Comparison of ENCODE assay signal across 8 cellular contexts in genomic region chr2:241882090-241882625, GRCh38.
A peak's percentile ranks its signal among the peaks of the same experiment; 100 is the strongest.
DNase-seq lines count a peak whose midpoint lies in the region; ATAC-seq and TF ChIP-seq lines count a peak whose summit lies in the region.

No MANE protein-coding gene starts in this region.

- TF ChIP-seq CTCF in 22Rv1 (IDR thresholded peaks at IDR 0.05), result 0 out of 2 replicates have a peak, but pooled peaks have one; percentile 7

- peak overlapping the region; percentile 71 for H3K27ac ChIP-seq in 22Rv1

- H3K9me3 Mint-ChIP-seq in activated naive CD8-positive, alpha-beta T cell treated with anti-CD3 and anti-CD28 coated beads, Interleukin-2, amount 50 U/mL, for 24 hours, result no peaks in the 10 kb centered on the region

- peaks cover 19% of the 10 kb centered on the region for H3K36me3 Mint-ChIP-seq in activated naive CD8-positive, alpha-beta T cell treated with anti-CD3 and anti-CD28 coated beads, Interleukin-2, amount 50 U/mL, for 24 hours (ENCODE audit: low read depth)

- peak; percentile 71 for ATAC-seq in GM18498 (IDR thresholded peaks at IDR 0.05; ENCODE audit: unreplicated experiment)
- ATAC-seq in HG02870 (IDR thresholded peaks at IDR 0.05; ENCODE audit: unreplicated experiment), result peak; percentile 65
- ATAC-seq in activated naive CD8-positive, alpha-beta T cell treated with anti-CD3 and anti-CD28 coated beads, Interleukin-2, amount 50 U/mL, for 24 hours, result peak; percentile 69

- H3K27me3 Mint-ChIP-seq in activated naive CD8-positive, alpha-beta T cell treated with anti-CD3 and anti-CD28 coated beads, Interleukin-2, amount 50 U/mL, for 24 hours, result peaks cover 3% of the 10 kb centered on the region

- peak; percentile 71 for DNase-seq in RKO (ENCODE audit: low spot score)
- DNase-seq in activated naive CD8-positive, alpha-beta T cell treated with anti-CD3 and anti-CD28 coated beads, Interleukin-2, amount 50 U/mL, for 24 hours, result peak; percentile 84
- peak; percentile 30 for DNase-seq in kidney tubule cell (ENCODE audit: low spot score)
- DNase-seq in stimulated activated CD8-positive, alpha-beta memory T cell treated with anti-CD3 and anti-CD28 coated beads, Interleukin-12 subunit alpha, Interleukin-12 subunit beta, amount 100 ng/mL, for 24 hours (ENCODE audit: extremely low read depth), result peak; percentile 45
- DNase-seq in SKM-1 (lab: John Stamatoyannopoulos, UW; ENCODE audit: unreplicated experiment), result no peak

- H3K27ac Mint-ChIP-seq in activated naive CD8-positive, alpha-beta T cell treated with anti-CD3 and anti-CD28 coated beads, Interleukin-2, amount 50 U/mL, for 24 hours, result peak overlapping the region; percentile 94

- H3K4me1 Mint-ChIP-seq in activated naive CD8-positive, alpha-beta T cell treated with anti-CD3 and anti-CD28 coated beads, Interleukin-2, amount 50 U/mL, for 24 hours, result peaks cover 48% of the 10 kb centered on the region

- peak overlapping the region; percentile 93 for H3K4me3 Mint-ChIP-seq in activated naive CD8-positive, alpha-beta T cell treated with anti-CD3 and anti-CD28 coated beads, Interleukin-2, amount 50 U/mL, for 24 hours
